Comparison of ENCODE assay signal across 20 cellular contexts in the genomic region with DNA sequence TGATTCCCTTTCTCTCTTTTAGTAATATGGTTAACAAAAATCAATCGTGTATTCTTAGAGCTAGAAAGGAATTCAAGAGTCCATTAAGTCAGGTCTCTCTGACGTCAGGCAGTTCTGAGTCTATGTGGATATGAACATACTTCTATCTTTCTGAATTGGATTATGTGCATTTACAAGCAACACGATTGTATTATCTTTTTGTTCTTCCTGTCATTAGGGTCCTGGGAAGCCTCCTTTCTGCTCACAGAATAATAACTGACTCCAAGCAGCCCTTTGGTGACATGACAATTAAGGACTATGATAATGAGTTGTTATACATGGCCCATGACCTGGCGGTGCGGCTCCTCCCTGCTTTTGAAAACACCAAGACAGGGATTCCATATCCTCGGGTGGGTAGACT. TPM values are rescaled to one million over a fixed set of nuclear protein-coding genes. Genes with fewer than 3 reads are reported as not detected.
A peak's percentile ranks its signal among the peaks of the same experiment; 100 is the strongest.
DNase-seq lines count a peak whose midpoint lies in the region; ATAC-seq and TF ChIP-seq lines count a peak whose summit lies in the region.
"Had no signal": no experiment of that assay in that cellular context is flagged by ENCODE, and none has a peak within 500 bp of the region (broad histone marks: within the 10 kb centered on the region; RNA-seq: fewer than 3 reads in every experiment).

No MANE protein-coding gene starts in this region.

- peaks cover 85% of the 10 kb centered on the region for H3K36me3 Mint-ChIP-seq in activated CD8-positive, alpha-beta T cell treated with anti-CD3 and anti-CD28 coated beads for 36 hours (ENCODE audit: low read depth)
- peaks cover 84% of the 10 kb centered on the region for H3K36me3 Mint-ChIP-seq in activated CD8-positive, alpha-beta T cell treated with anti-CD3 and anti-CD28 coated beads, Interleukin-2, amount 10 ng/mL, durations not matched to agents 7 days and 5 days (ENCODE audit: low read depth)
- H3K36me3 Mint-ChIP-seq in CD8-positive, alpha-beta T cell = peaks cover 76% of the 10 kb centered on the region
- peaks cover 88% of the 10 kb centered on the region for H3K36me3 Mint-ChIP-seq in activated B cell treated with CpG ODN at 0.5 μM for 24 hours (ENCODE audit: low read depth)

- H3K9me3 ChIP-seq in CD8-positive, alpha-beta T cell (ENCODE audit: low read length) = no peaks in the 10 kb centered on the region
- H3K9me3 ChIP-seq in osteoblast (ENCODE audit: low read depth, low read length) (no peaks in the 10 kb centered on the region), tibial artery (no peaks in the 10 kb centered on the region), smooth muscle cell (replicated peaks; ENCODE audit: low read depth) (no peaks in the 10 kb centered on the region)
- H3K9me3 ChIP-seq: pancreas, vagina had no signal

- no peak overlapping the region for H3K4me3 ChIP-seq in CD8-positive, alpha-beta T cell (ENCODE audit: low read depth, low read length)
- H3K4me3 ChIP-seq in osteoblast (ENCODE audit: insufficient read depth, low read length) (no peak overlapping the region), tibial artery (no peak overlapping the region), smooth muscle cell (no peak overlapping the region)
- H3K4me3 ChIP-seq: pancreas, vagina had no signal

- no peak overlapping the region for H3K27ac ChIP-seq in CD8-positive, alpha-beta T cell (ENCODE audit: low read depth, low read length)
- H3K27ac ChIP-seq in osteoblast (ENCODE audit: low read depth, low read length) = peak overlapping the region; percentile 5
- H3K27ac ChIP-seq in tibial artery = no peak overlapping the region
- H3K27ac ChIP-seq in smooth muscle cell (ENCODE audit: low read depth) = no peak overlapping the region
- H3K27ac ChIP-seq: pancreas, vagina had no signal

- WGBS in smooth muscle cell (ENCODE audit: low lambda C conversion rate) = 93% methylated on average over 6 of the region's 6 CpGs

- DNase-seq in activated CD8-positive, alpha-beta T cell treated with anti-CD3 and anti-CD28 coated beads for 36 hours = no peak
- DNase-seq in activated CD8-positive, alpha-beta T cell treated with anti-CD3 and anti-CD28 coated beads, Interleukin-2, amount 10 ng/mL, durations not matched to agents 7 days and 5 days = no peak
- no peak for DNase-seq in CD8-positive, alpha-beta T cell
- DNase-seq in activated B cell treated with CpG ODN at 0.5 μM for 24 hours = no peak
- no peak for DNase-seq in osteoblast (ENCODE audit: insufficient read length, low spot score, missing footprints)
- no peak for DNase-seq in LoVo (ENCODE audit: low spot score)
- DNase-seq in tibial artery = no peak
- DNase-seq in smooth muscle cell (lab: John Stamatoyannopoulos, UW; ENCODE audit: unreplicated experiment) = no peak
- DNase-seq: ACHN; activated CD4-positive, CD25-positive, alpha-beta regulatory T cell; activated gamma-delta T cell; cerebellar nuclear complex; NCI-H2029; NCI-H345; NK-92 treated with Interleukin-12 subunit alpha and Interleukin-12 subunit beta, amount 100 ng/mL, for 24 hours; pancreas; right cardiac atrium had no signal

- ATAC-seq in activated CD8-positive, alpha-beta T cell treated with anti-CD3 and anti-CD28 coated beads for 36 hours = no peak
- no peak for ATAC-seq in activated CD8-positive, alpha-beta T cell treated with anti-CD3 and anti-CD28 coated beads, Interleukin-2, amount 10 ng/mL, durations not matched to agents 7 days and 5 days
- no peak for ATAC-seq in CD8-positive, alpha-beta T cell
- no peak for ATAC-seq in activated B cell treated with CpG ODN at 0.5 μM for 24 hours (ENCODE audit: low read depth)
- ATAC-seq: esophagus mucosa, pancreas, right cardiac atrium had no signal

- peak overlapping the region; percentile 57 for H3K27ac Mint-ChIP-seq in activated CD8-positive, alpha-beta T cell treated with anti-CD3 and anti-CD28 coated beads for 36 hours
- no peak overlapping the region for H3K27ac Mint-ChIP-seq in activated CD8-positive, alpha-beta T cell treated with anti-CD3 and anti-CD28 coated beads, Interleukin-2, amount 10 ng/mL, durations not matched to agents 7 days and 5 days
- peak overlapping the region; percentile 32 for H3K27ac Mint-ChIP-seq in CD8-positive, alpha-beta T cell
- peak overlapping the region; percentile 76 for H3K27ac Mint-ChIP-seq in activated B cell treated with CpG ODN at 0.5 μM for 24 hours

- peaks cover 59% of the 10 kb centered on the region for H3K4me1 Mint-ChIP-seq in activated CD8-positive, alpha-beta T cell treated with anti-CD3 and anti-CD28 coated beads for 36 hours (ENCODE audit: low read depth)
- peaks cover 37% of the 10 kb centered on the region for H3K4me1 Mint-ChIP-seq in activated CD8-positive, alpha-beta T cell treated with anti-CD3 and anti-CD28 coated beads, Interleukin-2, amount 10 ng/mL, durations not matched to agents 7 days and 5 days (ENCODE audit: low read depth)
- peaks cover 41% of the 10 kb centered on the region for H3K4me1 Mint-ChIP-seq in CD8-positive, alpha-beta T cell (ENCODE audit: low read depth)
- peaks cover 79% of the 10 kb centered on the region for H3K4me1 Mint-ChIP-seq in activated B cell treated with CpG ODN at 0.5 μM for 24 hours

- H2AFZ ChIP-seq in osteoblast (ENCODE audit: low read length) = no peak overlapping the region
- H2AFZ ChIP-seq in smooth muscle cell (ENCODE audit: low read depth) = no peak overlapping the region

- H3K27me3 Mint-ChIP-seq in activated CD8-positive, alpha-beta T cell treated with anti-CD3 and anti-CD28 coated beads for 36 hours = no peaks in the 10 kb centered on the region
- H3K27me3 Mint-ChIP-seq in activated CD8-positive, alpha-beta T cell treated with anti-CD3 and anti-CD28 coated beads, Interleukin-2, amount 10 ng/mL, durations not matched to agents 7 days and 5 days (ENCODE audit: low read depth) = no peaks in the 10 kb centered on the region
- H3K27me3 Mint-ChIP-seq in CD8-positive, alpha-beta T cell (ENCODE audit: low read depth) = no peaks in the 10 kb centered on the region
- H3K27me3 Mint-ChIP-seq in activated B cell treated with CpG ODN at 0.5 μM for 24 hours = no peaks in the 10 kb centered on the region

- H3K27me3 ChIP-seq in CD8-positive, alpha-beta T cell (ENCODE audit: insufficient read depth, low read length) = no peaks in the 10 kb centered on the region
- H3K27me3 ChIP-seq in osteoblast (ENCODE audit: insufficient read depth, low read length) (no peaks in the 10 kb centered on the region), tibial artery (no peaks in the 10 kb centered on the region), smooth muscle cell (ENCODE audit: low read depth) (no peaks in the 10 kb centered on the region)
- H3K27me3 ChIP-seq: pancreas, vagina had no signal

- H3K4me2 ChIP-seq in osteoblast (ENCODE audit: insufficient read depth, low read length) (no peak overlapping the region), smooth muscle cell (no peak overlapping the region)

- peaks cover 2% of the 10 kb centered on the region for H3K9me3 Mint-ChIP-seq in activated CD8-positive, alpha-beta T cell treated with anti-CD3 and anti-CD28 coated beads for 36 hours
- H3K9me3 Mint-ChIP-seq in activated CD8-positive, alpha-beta T cell treated with anti-CD3 and anti-CD28 coated beads, Interleukin-2, amount 10 ng/mL, durations not matched to agents 7 days and 5 days (ENCODE audit: insufficient read depth) = no peaks in the 10 kb centered on the region
- H3K9me3 Mint-ChIP-seq in CD8-positive, alpha-beta T cell = peaks cover 5% of the 10 kb centered on the region
- no peaks in the 10 kb centered on the region for H3K9me3 Mint-ChIP-seq in activated B cell treated with CpG ODN at 0.5 μM for 24 hours

- no peak for TF ChIP-seq CTCF in activated CD8-positive, alpha-beta T cell treated with anti-CD3 and anti-CD28 coated beads for 36 hours (IDR thresholded peaks at IDR 0.05)
- TF ChIP-seq CTCF in CD8-positive, alpha-beta T cell (IDR thresholded peaks at IDR 0.05) = no peak
- TF ChIP-seq CTCF in activated B cell treated with CpG ODN at 0.5 μM for 24 hours (IDR thresholded peaks at IDR 0.05) (no peak), osteoblast (IDR thresholded peaks at IDR 0.05; ENCODE audit: extremely low read depth, low read depth, low read length) (no peak), tibial artery (IDR thresholded peaks at IDR 0.05) (no peak), smooth muscle cell (IDR thresholded peaks at IDR 0.05; ENCODE audit: borderline replicate concordance, insufficient read depth, poor library complexity, severe bottlenecking) (no peak)

- intact Hi-C loops in activated CD8-positive, alpha-beta T cell treated with anti-CD3 and anti-CD28 coated beads for 36 hours (cut with micrococcal nuclease) = no loop called here
- intact Hi-C loops in CD8-positive, alpha-beta T cell (cut with DNase I, micrococcal nuclease) = no loop called here
- intact Hi-C loops in activated B cell treated with CpG ODN at 0.5 μM for 24 hours (cut with micrococcal nuclease) = no loop called here
- intact Hi-C loops in tibial artery (cut with DNase I; ENCODE audit: low total_unique reads) = no loop called here

- peaks cover 39% of the 10 kb centered on the region for H3K4me1 ChIP-seq in CD8-positive, alpha-beta T cell (ENCODE audit: insufficient read depth, low read length)
- H3K4me1 ChIP-seq in osteoblast (ENCODE audit: insufficient read depth, low read length) (peaks cover 43% of the 10 kb centered on the region), tibial artery (peaks cover 0 to 4% (median 0%) of the 10 kb centered on the region in 4 donors), smooth muscle cell (ENCODE audit: low read depth) (peaks cover 3% of the 10 kb centered on the region)

- H3K4me3 Mint-ChIP-seq in activated CD8-positive, alpha-beta T cell treated with anti-CD3 and anti-CD28 coated beads for 36 hours = no peak overlapping the region
- H3K4me3 Mint-ChIP-seq in activated CD8-positive, alpha-beta T cell treated with anti-CD3 and anti-CD28 coated beads, Interleukin-2, amount 10 ng/mL, durations not matched to agents 7 days and 5 days = no peak overlapping the region
- H3K4me3 Mint-ChIP-seq in CD8-positive, alpha-beta T cell = no peak overlapping the region
- H3K4me3 Mint-ChIP-seq in activated B cell treated with CpG ODN at 0.5 μM for 24 hours = no peak overlapping the region
- H3K4me3 Mint-ChIP-seq: IgD-negative memory B cell had no signal

- no peaks in the 10 kb centered on the region for H4K20me1 ChIP-seq in osteoblast (ENCODE audit: insufficient read depth, low read length)
- no peaks in the 10 kb centered on the region for H4K20me1 ChIP-seq in smooth muscle cell (ENCODE audit: low read depth)

- H3F3A ChIP-seq in smooth muscle cell (ENCODE audit: low read depth) = peaks cover 5% of the 10 kb centered on the region

- POLR2A ChIA-PET in activated CD8-positive, alpha-beta T cell treated with anti-CD3 and anti-CD28 coated beads for 36 hours (lab: Charles Lee) = interaction anchor here (1.2 to 1.4 kb wide), 2 partner anchors 13 to 93 kb away, joined by 3 to 9 read pairs; no protein-coding TSS in a partner anchor
- POLR2A ChIA-PET in activated CD8-positive, alpha-beta T cell treated with anti-CD3 and anti-CD28 coated beads, Interleukin-2, amount 10 ng/mL, durations not matched to agents 7 days and 5 days (lab: Charles Lee) = no interaction called here
- POLR2A ChIA-PET in CD8-positive, alpha-beta T cell (lab: Charles Lee) = no interaction called here
- POLR2A ChIA-PET in activated B cell treated with CpG ODN at 0.5 μM for 24 hours (lab: Charles Lee) = interaction anchor here (1.0 to 1.6 kb wide), 3 partner anchors 9 to 13 kb away, joined by 5 to 6 read pairs (median 5); no protein-coding TSS in a partner anchor

- CTCF ChIA-PET in activated CD8-positive, alpha-beta T cell treated with anti-CD3 and anti-CD28 coated beads for 36 hours (lab: Charles Lee) = no interaction called here
- CTCF ChIA-PET in activated CD8-positive, alpha-beta T cell treated with anti-CD3 and anti-CD28 coated beads, Interleukin-2, amount 10 ng/mL, durations not matched to agents 7 days and 5 days (lab: Charles Lee) = interaction anchor here (1.1 to 1.3 kb wide), 2 partner anchors 9 to 65 kb away, joined by 3 to 4 read pairs; no protein-coding TSS in a partner anchor
- CTCF ChIA-PET in CD8-positive, alpha-beta T cell (lab: Charles Lee) = no interaction called here
- CTCF ChIA-PET in activated B cell treated with CpG ODN at 0.5 μM for 24 hours (lab: Charles Lee) = interaction anchor here (1.3 kb wide), 1 partner anchor 65 kb away, joined by 4 read pairs; no protein-coding TSS in a partner anchor

- H3K79me2 ChIP-seq in osteoblast (ENCODE audit: insufficient read depth, low read length) (peaks cover 34% of the 10 kb centered on the region), smooth muscle cell (ENCODE audit: low read depth) (peaks cover 42% of the 10 kb centered on the region)

- H3K36me3 ChIP-seq in CD8-positive, alpha-beta T cell (ENCODE audit: insufficient read depth, low read length) = peaks cover 58% of the 10 kb centered on the region
- H3K36me3 ChIP-seq in osteoblast (ENCODE audit: insufficient read depth, low read length) = peaks cover 51% of the 10 kb centered on the region
- H3K36me3 ChIP-seq in tibial artery = peaks cover 38 to 82% (median 64%) of the 10 kb centered on the region in 3 donors
- peaks cover 28% of the 10 kb centered on the region for H3K36me3 ChIP-seq in smooth muscle cell (ENCODE audit: low read depth)

- no peak overlapping the region for H3K9ac ChIP-seq in smooth muscle cell (ENCODE audit: low read depth)

RNA-seq across cellular contexts. Expression of a gene that starts 14.0 kb away (rescaled TPM):
- total RNA-seq in activated CD8-positive, alpha-beta T cell treated with anti-CD3 and anti-CD28 coated beads for 36 hours = 100 to 1,000 TPM; 156 to 159 TPM
- 10 to 100 TPM; 81.7 to 84.3 TPM for total RNA-seq in activated CD8-positive, alpha-beta T cell treated with anti-CD3 and anti-CD28 coated beads, Interleukin-2, amount 10 ng/mL, durations not matched to agents 7 days and 5 days
- 10 to 100 TPM; 73.0 to 88.9 TPM for total RNA-seq in CD8-positive, alpha-beta T cell
- total RNA-seq in activated B cell treated with CpG ODN at 0.5 μM for 24 hours (171 and 185 TPM in 2 replicates), osteoblast (38.7 and 46.3 TPM in 2 replicates), smooth muscle cell (43.6 and 45.0 TPM in 2 replicates)
- 23.1 and 29.0 TPM in 2 replicates for polyA plus RNA-seq in smooth muscle cell

Comparison
In these comparisons a context has a peak if more than half of its experiments do, and no peak if none do; other contexts are left out.
1. CTCF ChIA-PET loops: an anchor here in activated CD8-positive, alpha-beta T cell treated with anti-CD3 and anti-CD28 coated beads, Interleukin-2, amount 10 ng/mL, durations not matched to agents 7 days and 5 days (1.1 to 1.3 kb wide) and activated B cell treated with CpG ODN at 0.5 μM for 24 hours (1.3 kb wide); none called in activated CD8-positive, alpha-beta T cell treated with anti-CD3 and anti-CD28 coated beads for 36 hours and CD8-positive, alpha-beta T cell.
2. POLR2A ChIA-PET loops: an anchor here in activated CD8-positive, alpha-beta T cell treated with anti-CD3 and anti-CD28 coated beads for 36 hours (1.2 to 1.4 kb wide) and activated B cell treated with CpG ODN at 0.5 μM for 24 hours (1.0 to 1.6 kb wide); none called in activated CD8-positive, alpha-beta T cell treated with anti-CD3 and anti-CD28 coated beads, Interleukin-2, amount 10 ng/mL, durations not matched to agents 7 days and 5 days and CD8-positive, alpha-beta T cell.